9 cellular contexts compared by ENCODE assay signal in the genomic region with DNA sequence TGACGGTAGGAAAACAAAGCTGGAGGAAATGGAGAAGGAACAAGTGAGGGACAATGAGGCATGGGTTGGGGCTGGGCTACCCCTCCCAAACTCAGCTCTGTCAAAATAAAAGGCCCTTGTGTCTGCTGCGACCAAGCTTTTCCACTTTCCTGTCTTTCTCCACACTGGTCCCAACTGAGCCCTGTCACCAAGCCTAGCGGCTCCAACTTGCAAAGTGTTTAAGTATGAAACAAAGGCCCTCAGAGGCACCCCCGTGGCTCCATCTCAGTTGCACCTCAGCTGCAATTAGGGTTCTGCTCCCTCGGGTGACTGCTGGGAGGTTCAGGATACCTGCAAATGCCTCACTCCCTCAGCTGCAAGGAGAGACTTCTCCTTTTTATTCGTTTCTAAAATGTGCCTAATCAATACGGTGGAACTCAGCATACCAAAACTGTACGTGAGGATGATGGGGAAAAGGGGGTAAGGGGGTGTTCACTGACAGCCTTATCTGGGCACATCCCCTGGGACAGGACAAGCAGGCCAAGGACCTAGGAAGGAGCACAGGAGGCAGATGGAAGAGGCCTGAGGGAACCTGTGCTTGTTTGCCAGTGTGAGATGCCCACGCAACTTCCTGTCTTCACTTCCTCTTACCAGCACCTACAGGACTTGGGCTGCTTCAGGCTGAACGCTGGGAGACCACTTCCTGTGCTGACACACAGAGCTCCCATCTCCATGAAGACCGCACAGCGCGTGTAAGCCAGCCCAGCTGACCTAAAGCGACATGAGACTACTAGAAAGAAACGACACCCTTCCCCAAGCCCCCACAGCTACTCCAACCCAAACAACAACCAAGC. TPM values are rescaled to one million over a fixed set of nuclear protein-coding genes. Genes with fewer than 3 reads are reported as not detected.
DNase-seq lines count a peak whose midpoint lies in the region; ATAC-seq and TF ChIP-seq lines count a peak whose summit lies in the region.
"Had no signal": no experiment of that assay in that cellular context is flagged by ENCODE, and none has a peak within 500 bp of the region (broad histone marks: within the 10 kb centered on the region; RNA-seq: fewer than 3 reads in every experiment).

No MANE protein-coding gene starts in this region.

- H3K36me3 ChIP-seq in KMS-11 (ENCODE audit: insufficient read depth) (no peaks in the 10 kb centered on the region), gastroesophageal sphincter (peaks cover 0 to 92% of the 10 kb centered on the region in 2 donors)

- H3K9ac ChIP-seq in KMS-11 = no peak overlapping the region

- no peak for TF ChIP-seq EP300 in gastroesophageal sphincter (IDR thresholded peaks at IDR 0.05)

- H2AFZ ChIP-seq in KMS-11 (ENCODE audit: low read depth) = no peak overlapping the region

- TF ChIP-seq CTCF in GM20000 (IDR thresholded peaks at IDR 0.05; ENCODE audit: extremely low read depth, missing control alignments) (no peak), KMS-11 (conservative IDR thresholded peaks at IDR 0.05; ENCODE audit: low read depth, low read length) (no peak), gastroesophageal sphincter (IDR thresholded peaks at IDR 0.05) (no peak)

- H3K9me3 ChIP-seq in gastroesophageal sphincter = no peaks in the 10 kb centered on the region
- H3K9me3 ChIP-seq: A549 had no signal

- 64 to 75% methylated on average over 3 of the region's 15 CpGs for WGBS in gastroesophageal sphincter (ENCODE audit: low coverage in 1 of 2), 2 donors

- no peaks in the 10 kb centered on the region for H4K20me1 ChIP-seq in KMS-11 (ENCODE audit: insufficient read depth)

- peak overlapping the region; percentile 38; the same call in 1 of the 2 replicates for H3K27ac ChIP-seq in KMS-11
- peak overlapping the region in 3 of 4 donors; percentile 5 to 60 (median 54) for H3K27ac ChIP-seq in gastroesophageal sphincter
- H3K27ac ChIP-seq: A549 had no signal

- peaks cover 26% of the 10 kb centered on the region for H3K4me1 ChIP-seq in KMS-11 (ENCODE audit: low read depth, poor library complexity, severe bottlenecking)
- H3K4me1 ChIP-seq in gastroesophageal sphincter = peaks cover 0 to 47% (median 0%) of the 10 kb centered on the region in 3 donors

- H3K4me3 ChIP-seq in KMS-11 (IDR thresholded peaks at IDR 0.05; ENCODE audit: insufficient read depth, low read depth, low read length) = no peak overlapping the region
- H3K4me3 ChIP-seq in gastroesophageal sphincter = no peak overlapping the region
- H3K4me3 ChIP-seq: A549 had no signal

- H3K79me2 ChIP-seq in KMS-11 (ENCODE audit: insufficient read depth, low read depth) = no peaks in the 10 kb centered on the region

- DNase-seq in AML-193 (lab: John Stamatoyannopoulos, UW) (peak; percentile 96 to 97), GM20000 (ENCODE audit: low spot score) (peak; percentile 82), NCI-H146 treated with DMSO at 0.1 percent for 48 hours (lab: John Stamatoyannopoulos, UW; ENCODE audit: unreplicated experiment) (no peak), NCI-H526 (lab: John Stamatoyannopoulos, UW) (no peak)
- DNase-seq in activated CD8-positive, alpha-beta memory T cell treated with anti-CD3 and anti-CD28 coated beads for 1 hour (ENCODE audit: extremely low read depth in 1 of 2, low read depth in 1 of 2) = peak; percentile 65
- peak; percentile 88 for DNase-seq in stimulated activated CD4-positive, alpha-beta T cell treated with anti-CD3 and anti-CD28 coated beads, Interleukin-1b, Interleukin-23, amount 100 ng/mL, for 48 hours

- ATAC-seq in gastroesophageal sphincter = peak; percentile 39
- ATAC-seq: A549 had no signal

- peak overlapping the region; percentile 45 for H3K4me2 ChIP-seq in KMS-11
- H3K4me2 ChIP-seq: A549 had no signal

- no peaks in the 10 kb centered on the region for H3K27me3 ChIP-seq in KMS-11 (ENCODE audit: insufficient read depth, low read depth)
- no peaks in the 10 kb centered on the region for H3K27me3 ChIP-seq in gastroesophageal sphincter

- no peak for TF ChIP-seq POLR2A in gastroesophageal sphincter (IDR thresholded peaks at IDR 0.05)

RNA-seq across cellular contexts. Expression of a gene that starts 8.9 kb away (rescaled TPM):
- total RNA-seq in gastroesophageal sphincter = 10 to 100 TPM; 10.5 to 45.5 (median 17.9) TPM

RNA-seq across cellular contexts. Expression of a gene that starts 9.8 kb away (rescaled TPM):
- 10 to 100 TPM; 11.6 to 31.3 (median 16.4) TPM for total RNA-seq in gastroesophageal sphincter

RNA-seq across cellular contexts. Expression of a gene that starts 16.9 kb away (rescaled TPM):
- under 1 TPM in 2 of 4 donors, not detected in 2; 0.45 to 0.89 TPM for total RNA-seq in gastroesophageal sphincter

RNA-seq across cellular contexts. Expression of a gene that starts 31.4 kb away (rescaled TPM):
- 10 to 100 TPM; 51.0 to 99.3 (median 66.0) TPM for total RNA-seq in gastroesophageal sphincter

RNA-seq across cellular contexts. Expression of a gene that starts 32.3 kb away (rescaled TPM):
- total RNA-seq in gastroesophageal sphincter = 10 to 100 TPM; 21.2 to 28.0 (median 24.8) TPM

Comparison
In these comparisons a context has a peak if more than half of its experiments do, and no peak if none do; other contexts are left out.
1. DNase-seq: peak in AML-193 (2 of 2), GM20000 (single experiment), activated CD8-positive, alpha-beta memory T cell treated with anti-CD3 and anti-CD28 coated beads for 1 hour (2 of 2) and stimulated activated CD4-positive, alpha-beta T cell treated with anti-CD3 and anti-CD28 coated beads, Interleukin-1b, Interleukin-23, amount 100 ng/mL, for 48 hours (single experiment); none in NCI-H146 treated with DMSO at 0.1 percent for 48 hours (single experiment) and NCI-H526 (0 of 2).